In the genomic region with DNA sequence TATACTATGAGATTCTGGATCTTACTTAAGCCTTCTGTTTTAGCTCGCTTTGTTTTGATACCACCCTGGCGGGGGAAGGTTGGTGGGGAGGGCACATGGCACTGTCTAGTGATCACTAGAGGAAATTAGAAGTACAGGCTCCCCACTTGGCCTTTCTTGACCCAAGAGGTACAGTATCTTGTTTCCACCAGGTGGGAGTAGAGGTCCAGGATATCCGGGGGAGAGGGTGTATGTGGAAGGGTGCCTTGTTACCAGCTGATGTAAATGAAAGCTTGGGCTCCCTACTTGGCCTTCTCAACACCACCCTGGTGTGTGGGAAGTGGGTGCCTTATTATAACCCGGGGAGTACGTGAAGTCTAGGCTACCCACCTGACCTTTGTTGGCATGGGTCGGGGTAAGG, we compare ENCODE assay signal across 12 cellular contexts. TPM values are rescaled to one million over a fixed set of nuclear protein-coding genes. Genes with fewer than 3 reads are reported as not detected.
A peak's percentile ranks its signal among the peaks of the same experiment; 100 is the strongest.
DNase-seq lines count a peak whose midpoint lies in the region; ATAC-seq and TF ChIP-seq lines count a peak whose summit lies in the region.
"Had no signal": no experiment of that assay in that cellular context is flagged by ENCODE, and none has a peak within 500 bp of the region (broad histone marks: within the 10 kb centered on the region; RNA-seq: fewer than 3 reads in every experiment).

No MANE protein-coding gene starts in this region.

- H3K27ac ChIP-seq in mesendoderm (ENCODE audit: low read depth, low read length): no peak overlapping the region
- H3K27ac ChIP-seq: A549, thyroid gland had no signal

- no peak overlapping the region for H4K5ac ChIP-seq in mesendoderm (ENCODE audit: low read length)

- TF ChIP-seq POLR2A in GM18505 (IDR thresholded peaks at IDR 0.05; ENCODE audit: borderline replicate concordance, extremely low read depth, insufficient read depth, insufficient read length): no peak

- H3K4me2 ChIP-seq in mesendoderm (ENCODE audit: low read length): no peak overlapping the region
- H3K4me2 ChIP-seq: A549 had no signal

- no peak overlapping the region for H2BK5ac ChIP-seq in mesendoderm (ENCODE audit: low read length)

- no peak overlapping the region for H3K4me3 Mint-ChIP-seq in activated T-helper 17 cell treated with anti-CD3 and anti-CD28 coated beads, Interleukin-2, amount 50 U/mL, for 72 hours

- peaks cover 28% of the 10 kb centered on the region for H3K79me1 ChIP-seq in mesendoderm (ENCODE audit: low read length)

- no peak overlapping the region for H2BK15ac ChIP-seq in mesendoderm (replicated peaks; ENCODE audit: low read depth)

- H3K56ac ChIP-seq in mesendoderm (ENCODE audit: low read length): no peak overlapping the region

- no peak overlapping the region for H4K8ac ChIP-seq in mesendoderm (ENCODE audit: low read depth, low read length)

- H2AK5ac ChIP-seq in mesendoderm (ENCODE audit: low read length): no peak overlapping the region

- no peak overlapping the region for H3K4ac ChIP-seq in mesendoderm (ENCODE audit: low read depth, low read length)

- H3K36me3 Mint-ChIP-seq in activated T-helper 17 cell treated with anti-CD3 and anti-CD28 coated beads, Interleukin-2, amount 50 U/mL, for 72 hours (ENCODE audit: low read depth): no peaks in the 10 kb centered on the region

- H3K23ac ChIP-seq in mesendoderm (ENCODE audit: low read length): no peak overlapping the region

- no peak overlapping the region for H3K4me3 ChIP-seq in mesendoderm (ENCODE audit: low read length)
- H3K4me3 ChIP-seq: A549, thyroid gland had no signal

- peak; percentile 45 for ATAC-seq in GM21526 (IDR thresholded peaks at IDR 0.05; ENCODE audit: low FRiP score, unreplicated experiment)
- ATAC-seq in activated T-helper 17 cell treated with anti-CD3 and anti-CD28 coated beads, Interleukin-2, amount 50 U/mL, for 72 hours (replicated peaks): peak; percentile 71
- ATAC-seq in GM21825 (IDR thresholded peaks at IDR 0.05; ENCODE audit: unreplicated experiment): no peak
- no peak for ATAC-seq in GM18505 (IDR thresholded peaks at IDR 0.05; ENCODE audit: unreplicated experiment)
- ATAC-seq: A549 had no signal

- H3K18ac ChIP-seq in mesendoderm (ENCODE audit: low read length): no peak overlapping the region

- no peaks in the 10 kb centered on the region for H3K27me3 Mint-ChIP-seq in activated T-helper 17 cell treated with anti-CD3 and anti-CD28 coated beads, Interleukin-2, amount 50 U/mL, for 72 hours

- H3K79me2 ChIP-seq in mesendoderm (ENCODE audit: control insufficient read depth, insufficient read depth, low read length): peaks cover 59% of the 10 kb centered on the region

- peaks cover 8% of the 10 kb centered on the region for H3K4me1 ChIP-seq in mesendoderm (ENCODE audit: control insufficient read depth, low read depth, low read length)

- WGBS in mesendoderm (ENCODE audit: extremely low coverage, insufficient coverage, low lambda C conversion rate): no CpG with 5 or more reads among the region's 6 CpGs

- H2BK120ac ChIP-seq in mesendoderm (ENCODE audit: low read depth, low read length): no peak overlapping the region

- DNase-seq in NCI-H526 (lab: John Stamatoyannopoulos, UW) (peak; percentile 14 to 34), NCI-H526 treated with DMSO at 0.1 percent for 48 hours (lab: John Stamatoyannopoulos, UW) (no peak), mesendoderm (peak; percentile 86), islet precursor cell (no peak)
- DNase-seq: KBM-7, NCI-H82, thyroid gland had no signal

- H3K27ac Mint-ChIP-seq in activated T-helper 17 cell treated with anti-CD3 and anti-CD28 coated beads, Interleukin-2, amount 50 U/mL, for 72 hours: peak overlapping the region; percentile 6

- H3K9ac ChIP-seq in mesendoderm (ENCODE audit: low read length): no peak overlapping the region

- H3K9me3 Mint-ChIP-seq in activated T-helper 17 cell treated with anti-CD3 and anti-CD28 coated beads, Interleukin-2, amount 50 U/mL, for 72 hours: no peaks in the 10 kb centered on the region

- H3K36me3 ChIP-seq in mesendoderm (ENCODE audit: control insufficient read depth, insufficient read depth, low read length): no peaks in the 10 kb centered on the region
- H3K36me3 ChIP-seq: thyroid gland had no signal

- H3K4me1 Mint-ChIP-seq in activated T-helper 17 cell treated with anti-CD3 and anti-CD28 coated beads, Interleukin-2, amount 50 U/mL, for 72 hours: peaks cover 13% of the 10 kb centered on the region

- no peaks in the 10 kb centered on the region for H3K27me3 ChIP-seq in mesendoderm (ENCODE audit: insufficient read depth, low read length, poor library complexity)
- H3K27me3 ChIP-seq: thyroid gland had no signal

RNA-seq across cellular contexts. Expression of a gene that starts 7.5 kb away (rescaled TPM):
- 10 to 100 TPM; 27.9 to 69.3 TPM for total RNA-seq in activated T-helper 17 cell treated with anti-CD3 and anti-CD28 coated beads, Interleukin-2, amount 50 U/mL, for 72 hours
- 75.1 TPM for polyA plus RNA-seq in mesendoderm (2013, experiment 1 of 2)
- polyA plus RNA-seq in mesendoderm (2013, experiment 2 of 2): 76.3 TPM

Comparison
In these comparisons a context has a peak if more than half of its experiments do, and no peak if none do; other contexts are left out.
1. DNase-seq: peak in NCI-H526 (2 of 2) and mesendoderm (single experiment); none in NCI-H526 treated with DMSO at 0.1 percent for 48 hours (single experiment) and islet precursor cell (single experiment).
2. ATAC-seq: peak in GM21526 (single experiment) and activated T-helper 17 cell treated with anti-CD3 and anti-CD28 coated beads, Interleukin-2, amount 50 U/mL, for 72 hours (single experiment); none in GM21825 (single experiment) and GM18505 (single experiment).